In the genomic region with DNA sequence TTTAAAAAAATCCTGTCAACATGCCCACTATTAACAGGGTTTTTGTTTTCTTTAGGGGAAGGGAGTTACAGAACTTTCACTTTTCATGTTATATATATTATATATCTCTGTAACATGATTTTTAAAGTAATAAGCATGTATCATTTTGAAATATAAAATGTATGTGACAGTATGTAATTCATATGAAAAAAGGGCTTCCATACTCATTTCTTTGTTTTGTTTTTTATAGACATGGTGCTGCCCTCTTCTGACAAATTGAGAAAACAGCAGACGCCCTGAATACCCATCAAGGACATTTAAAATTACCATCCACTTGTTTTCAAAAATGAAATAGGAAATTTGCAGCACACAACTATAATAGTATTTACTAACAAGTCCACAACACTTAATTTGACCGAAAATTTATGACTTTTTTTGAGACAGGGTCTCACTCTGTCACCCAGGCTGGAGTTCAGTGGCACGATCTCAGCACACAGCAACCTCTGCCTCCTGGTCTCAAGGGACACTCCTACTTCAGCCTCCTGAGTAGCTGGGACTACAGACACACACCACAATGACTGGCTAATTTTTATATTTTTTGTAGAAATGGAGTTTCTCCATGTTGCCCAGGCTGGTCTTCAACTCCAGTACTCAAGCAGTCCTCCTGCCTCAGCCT, we compare ENCODE assay signal across 8 cellular contexts. TPM values are rescaled to one million over a fixed set of nuclear protein-coding genes. Genes with fewer than 3 reads are reported as not detected.
DNase-seq lines count a peak whose midpoint lies in the region; ATAC-seq, FAIRE-seq and TF ChIP-seq lines count a peak whose summit lies in the region.

No MANE protein-coding gene starts in this region.

- TF ChIP-seq POLR2A in H1 (IDR thresholded peaks at IDR 0.05; ENCODE audit: control extremely low read depth in 1 of 2, low read depth in 2 of 2, low read length in 2 of 2), result no peak

- no peak overlapping the region for H2BK12ac ChIP-seq in H1 (ENCODE audit: low read depth, low read length)

- H3K4me3 Mint-ChIP-seq in naive B cell, result no peak overlapping the region

- no peak overlapping the region for H3K4me2 ChIP-seq in H1 (ENCODE audit: insufficient read depth in 1 of 2, low read depth in 2 of 2, low read length in 2 of 2)

- H3K79me1 ChIP-seq in H1 (ENCODE audit: low read depth, low read length), result no peaks in the 10 kb centered on the region; the same call in 1 of the 2 replicates

- TF ChIP-seq RAD21 in H1 (IDR thresholded peaks at IDR 0.05 in 1 of 2, conservative IDR thresholded peaks at IDR 0.05 in 1 of 2; ENCODE audit: low read depth in 2 of 2, low read length in 2 of 2), result peak; percentile 26 to 33; a peak in 3 of 4 replicates

- H3K23ac ChIP-seq in H1 (ENCODE audit: insufficient read length), result no peak overlapping the region

- no peak overlapping the region for H2AFZ ChIP-seq in H1 (ENCODE audit: low read length)

- ATAC-seq in naive B cell (ENCODE audit: low read depth in 2 of 2), result no peak
- no peak for ATAC-seq in GM19397 (IDR thresholded peaks at IDR 0.05; ENCODE audit: unreplicated experiment)

- no peak overlapping the region for H2BK15ac ChIP-seq in H1 (ENCODE audit: low read length)

- no peak overlapping the region for H3K18ac ChIP-seq in H1 (ENCODE audit: extremely low read depth, low read length)

- H3K4me1 Mint-ChIP-seq in naive B cell, result no peaks in the 10 kb centered on the region

- H3K23me2 ChIP-seq in H1 (ENCODE audit: low read depth, low read length), result no peaks in the 10 kb centered on the region

- DNase-seq in AG08395 (ENCODE audit: low spot score) (peak; percentile 43), GM10248 (ENCODE audit: extremely low spot score) (peak; percentile 46), NCI-H69 (lab: John Stamatoyannopoulos, UW) (peak; percentile 33), H1 (ENCODE audit: low read depth in 1 of 2, low spot score in 2 of 2) (no peak), naive B cell (peak; percentile 17)
- no peak for DNase-seq in stimulated activated naive CD4-positive, alpha-beta T cell treated with Interleukin-2 at 50 U/mL for 16 hours (lab: John Stamatoyannopoulos, UW)
- DNase-seq in activated CD8-positive, alpha-beta memory T cell treated with anti-CD3 and anti-CD28 coated beads, Interleukin-2, amount 50 U/mL, for 48 hours, result no peak

- CTCF ChIA-PET in GM10248 (lab: Yijun Ruan, JAX), result interaction anchor here (0.7 to 7.2 kb wide), 25 partner anchors 9 to 207 kb away, joined by 3 to 51 read pairs (median 4); partner anchors contain the start of gene CTRB2
- CTCF ChIA-PET in H1 (lab: Charles Lee; ENCODE audit: partially characterized antibody), result interaction anchor here (0.6 to 3.9 kb wide), 28 partner anchors 10 to 213 kb away, joined by 3 to 33 read pairs (median 4); no protein-coding TSS in a partner anchor

- no peak overlapping the region for H3K14ac ChIP-seq in H1 (ENCODE audit: insufficient read length)

- H3K9ac ChIP-seq in H1 (replicated peaks in 1 of 4; ENCODE audit: extremely low read depth in 1 of 4, low read depth in 3 of 4, low read length in 3 of 4), result no peak overlapping the region

- H2BK5ac ChIP-seq in H1 (ENCODE audit: low read depth, low read length), result no peak overlapping the region

- peaks cover 0 to 5% (median 4%) of the 10 kb centered on the region in 3 donors for H3K27me3 Mint-ChIP-seq in naive B cell

- H3K9me3 Mint-ChIP-seq in naive B cell, result no peaks in the 10 kb centered on the region

- H3K4me3 ChIP-seq in H1 (ENCODE audit: extremely low read depth in 1 of 4, insufficient read depth in 2 of 4, low read depth in 3 of 4, low read length in 4 of 4), result no peak overlapping the region

- no peak for FAIRE-seq in H1 (lab: Jason Lieb, UNC)

- no peak overlapping the region for H3K27ac Mint-ChIP-seq in naive B cell

- 55% methylated on average over 3 of the region's 3 CpGs; no CpG with 5 or more reads in 1 of the 2 experiments for WGBS in H1 (ENCODE audit: extremely low coverage in 1 of 2, insufficient coverage in 1 of 2, insufficient read length in 1 of 2, insufficient replicate concordance in 2 of 2, low coverage in 1 of 2, low lambda C conversion rate in 2 of 2, missing lambda C conversion rate in 1 of 2), 2 experiments

- no peak overlapping the region for H4K8ac ChIP-seq in H1 (ENCODE audit: extremely low read depth, insufficient read depth, low read length)

- no peak overlapping the region for H4K91ac ChIP-seq in H1 (replicated peaks; ENCODE audit: insufficient read length, low read length)

- H2BK20ac ChIP-seq in H1 (ENCODE audit: low read length), result no peak overlapping the region

- no peak overlapping the region for H2AK5ac ChIP-seq in H1 (ENCODE audit: low read depth, low read length)

- no peaks in the 10 kb centered on the region for H3K9me3 ChIP-seq in H1 (ENCODE audit: insufficient read depth in 2 of 2, low read depth in 1 of 2, low read length in 1 of 2)

- no peaks in the 10 kb centered on the region for H3K27me3 ChIP-seq in H1 (replicated peaks in 1 of 4; ENCODE audit: control insufficient read depth in 3 of 4, extremely low read depth in 1 of 4, insufficient read depth in 3 of 4, low read length in 3 of 4)

- H3K27ac ChIP-seq in H1 (ENCODE audit: low read depth, low read length), result no peak overlapping the region

- TF ChIP-seq EP300 in H1 (IDR thresholded peaks at IDR 0.05; ENCODE audit: borderline replicate concordance in 1 of 2, low read depth in 2 of 2, low read length in 2 of 2), result no peak

- H3K56ac ChIP-seq in H1 (replicated peaks; ENCODE audit: insufficient read length, low read depth, low read length), result no peak overlapping the region

- no peak overlapping the region for H2BK120ac ChIP-seq in H1 (replicated peaks; ENCODE audit: low read depth, low read length)

- TF ChIP-seq CTCF in GM10248 (IDR thresholded peaks at IDR 0.05; ENCODE audit: control extremely low read depth, extremely low read depth, low read depth, missing control alignments) (peak; percentile 53), H1 (IDR thresholded peaks at IDR 0.05; ENCODE audit: control extremely low read depth in 1 of 3, insufficient read depth in 1 of 3, low read depth in 1 of 3, low read length in 3 of 3) (peak in 2 of 3 experiments; percentile 13 to 57; a peak in 2 of 4 replicates)

- POLR2A ChIA-PET in GM10248 (lab: Yijun Ruan, JAX) (no interaction called here), H1 (lab: Charles Lee; ENCODE audit: partially characterized antibody) (no interaction called here)

- H4K20me1 ChIP-seq in H1 (replicated peaks in 1 of 2; ENCODE audit: control insufficient read depth in 1 of 2, insufficient read depth in 2 of 2, low read length in 2 of 2), result peaks cover 0 to 2% of the 10 kb centered on the region in 2 experiments

- H3K36me3 Mint-ChIP-seq in naive B cell, result peaks cover 0 to 10% of the 10 kb centered on the region in 2 donors

- H3K36me3 ChIP-seq in H1 (ENCODE audit: control insufficient read depth in 2 of 4, insufficient read depth in 4 of 4, low read length in 3 of 4), result peaks cover 0 to 19% (median 8%) of the 10 kb centered on the region in 4 experiments; a peak in 6 of 8 replicates

- no peak overlapping the region for H3K4ac ChIP-seq in H1 (replicated peaks; ENCODE audit: insufficient read length, low read depth, low read length)

- H3K79me2 ChIP-seq in H1 (ENCODE audit: control insufficient read depth in 1 of 2, insufficient read depth in 2 of 2, low read length in 2 of 2), result peaks cover 0 to 2% of the 10 kb centered on the region in 2 experiments; a peak in 1 of 4 replicates

- no peaks in the 10 kb centered on the region for H3K4me1 ChIP-seq in H1 (replicated peaks in 1 of 4; ENCODE audit: control insufficient read depth in 3 of 4, insufficient read depth in 4 of 4, low read length in 3 of 4)

- no peak overlapping the region for H4K5ac ChIP-seq in H1 (ENCODE audit: insufficient read length, low read depth, low read length)

TF ChIP-seq in H1, 55 proteins besides CTCF, POLR2A, EP300 and RAD21:
- no peak for TF ChIP-seq KDM1A (IDR thresholded peaks at IDR 0.05; ENCODE audit: borderline replicate concordance, low read length)

RNA-seq across cellular contexts. Expression of gene CFDP1, which starts 30.4 kb away (rescaled TPM):
- 76.9 and 77.3 TPM in 2 replicates for total RNA-seq in H1 (2021; fragmentation: NEBNext Ultra II Directional; extraction: Animal tissue kit (Norgen Biotek cat#: 25700))
- 22.5 and 25.5 TPM in 2 replicates for polyA plus RNA-seq in H1 (2011; rRNA removed)
- 75.0 TPM for polyA plus RNA-seq in H1 (2011; cell fraction: cytosol; rRNA removed)
- polyA plus RNA-seq in H1 (2011; cell fraction: nucleus; rRNA removed), result 10.9 TPM
- 79.8 to 101 TPM (median 87.5 TPM) in 4 replicates for polyA plus RNA-seq in H1 (2012, experiment 1 of 2)
- 16.6 TPM for polyA plus RNA-seq in H1 (2012, experiment 2 of 2)
- 108 TPM for polyA plus RNA-seq in H1 (2013, experiment 1 of 2)
- 114 TPM for polyA plus RNA-seq in H1 (2013, experiment 2 of 2)
- polyA minus RNA-seq in H1 (2011; rRNA and poly(A)+ RNA removed), result 15.2 and 27.2 TPM in 2 replicates
- 17.5 TPM for polyA minus RNA-seq in H1 (2011; cell fraction: cytosol; rRNA and poly(A)+ RNA removed)
- 39.8 TPM for polyA minus RNA-seq in H1 (2011; cell fraction: nucleus; rRNA and poly(A)+ RNA removed)
- 10 to 100 TPM; 22.6 to 36.3 (median 31.6) TPM for polyA plus RNA-seq in naive B cell (ENCODE audit: low read depth in 6 of 6)

Comparison
In these comparisons a context has a peak if more than half of its experiments do, and no peak if none do; other contexts are left out.
1. DNase-seq: peak in AG08395 (single experiment), GM10248 (single experiment), NCI-H69 (single experiment) and naive B cell (single experiment); none in H1 (0 of 2), stimulated activated naive CD4-positive, alpha-beta T cell treated with Interleukin-2 at 50 U/mL for 16 hours (single experiment) and activated CD8-positive, alpha-beta memory T cell treated with anti-CD3 and anti-CD28 coated beads, Interleukin-2, amount 50 U/mL, for 48 hours (single experiment).